ENCODE assay signal across 1 cellular context in genomic region chr6:3382399-3383279, GRCh38.
TF ChIP-seq lines count a peak whose summit lies in the region.

No MANE protein-coding gene starts in this region.

TF ChIP-seq in HepG2, 621 proteins besides CTCF, POLR2A, EP300 and RAD21 (continued from another document and continues in another):
- TF ChIP-seq, protein P1, sequence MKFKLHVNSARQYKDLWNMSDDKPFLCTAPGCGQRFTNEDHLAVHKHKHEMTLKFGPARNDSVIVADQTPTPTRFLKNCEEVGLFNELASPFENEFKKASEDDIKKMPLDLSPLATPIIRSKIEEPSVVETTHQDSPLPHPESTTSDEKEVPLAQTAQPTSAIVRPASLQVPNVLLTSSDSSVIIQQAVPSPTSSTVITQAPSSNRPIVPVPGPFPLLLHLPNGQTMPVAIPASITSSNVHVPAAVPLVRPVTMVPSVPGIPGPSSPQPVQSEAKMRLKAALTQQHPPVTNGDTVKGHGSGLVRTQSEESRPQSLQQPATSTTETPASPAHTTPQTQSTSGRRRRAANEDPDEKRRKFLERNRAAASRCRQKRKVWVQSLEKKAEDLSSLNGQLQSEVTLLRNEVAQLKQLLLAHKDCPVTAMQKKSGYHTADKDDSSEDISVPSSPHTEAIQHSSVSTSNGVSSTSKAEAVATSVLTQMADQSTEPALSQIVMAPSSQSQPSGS (CRISPR knock-in tag; IDR thresholded peaks at IDR 0.05) = peak; percentile 44; the same call in 1 of the 2 replicates
- peak; percentile 9 for TF ChIP-seq PHF5A (CRISPR knock-in tag; IDR thresholded peaks at IDR 0.05; ENCODE audit: low read depth, unreplicated experiment)
- TF ChIP-seq NCOR1 (IDR thresholded peaks at IDR 0.05; ENCODE audit: borderline replicate concordance, low read length) = peak; percentile 48; the same call in 1 of the 2 replicates
- TF ChIP-seq ZFP37 (CRISPR knock-in tag; IDR thresholded peaks at IDR 0.05; ENCODE audit: borderline replicate concordance) = no peak
- TF ChIP-seq GLI4 (CRISPR knock-in tag; IDR thresholded peaks at IDR 0.05; ENCODE audit: borderline replicate concordance) = no peak
- TF ChIP-seq, protein P2, sequence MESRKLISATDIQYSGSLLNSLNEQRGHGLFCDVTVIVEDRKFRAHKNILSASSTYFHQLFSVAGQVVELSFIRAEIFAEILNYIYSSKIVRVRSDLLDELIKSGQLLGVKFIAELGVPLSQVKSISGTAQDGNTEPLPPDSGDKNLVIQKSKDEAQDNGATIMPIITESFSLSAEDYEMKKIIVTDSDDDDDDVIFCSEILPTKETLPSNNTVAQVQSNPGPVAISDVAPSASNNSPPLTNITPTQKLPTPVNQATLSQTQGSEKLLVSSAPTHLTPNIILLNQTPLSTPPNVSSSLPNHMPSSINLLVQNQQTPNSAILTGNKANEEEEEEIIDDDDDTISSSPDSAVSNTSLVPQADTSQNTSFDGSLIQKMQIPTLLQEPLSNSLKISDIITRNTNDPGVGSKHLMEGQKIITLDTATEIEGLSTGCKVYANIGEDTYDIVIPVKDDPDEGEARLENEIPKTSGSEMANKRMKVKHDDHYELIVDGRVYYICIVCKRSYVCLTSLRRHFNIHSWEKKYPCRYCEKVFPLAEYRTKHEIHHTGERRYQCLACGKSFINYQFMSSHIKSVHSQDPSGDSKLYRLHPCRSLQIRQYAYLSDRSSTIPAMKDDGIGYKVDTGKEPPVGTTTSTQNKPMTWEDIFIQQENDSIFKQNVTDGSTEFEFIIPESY (CRISPR knock-in tag; IDR thresholded peaks at IDR 0.05) = peak; percentile 70
- TF ChIP-seq ZBTB38 (CRISPR knock-in tag; IDR thresholded peaks at IDR 0.05) = no peak
- no peak for TF ChIP-seq RFXAP (CRISPR knock-in tag; IDR thresholded peaks at IDR 0.05; ENCODE audit: borderline replicate concordance)
- TF ChIP-seq, protein P3, sequence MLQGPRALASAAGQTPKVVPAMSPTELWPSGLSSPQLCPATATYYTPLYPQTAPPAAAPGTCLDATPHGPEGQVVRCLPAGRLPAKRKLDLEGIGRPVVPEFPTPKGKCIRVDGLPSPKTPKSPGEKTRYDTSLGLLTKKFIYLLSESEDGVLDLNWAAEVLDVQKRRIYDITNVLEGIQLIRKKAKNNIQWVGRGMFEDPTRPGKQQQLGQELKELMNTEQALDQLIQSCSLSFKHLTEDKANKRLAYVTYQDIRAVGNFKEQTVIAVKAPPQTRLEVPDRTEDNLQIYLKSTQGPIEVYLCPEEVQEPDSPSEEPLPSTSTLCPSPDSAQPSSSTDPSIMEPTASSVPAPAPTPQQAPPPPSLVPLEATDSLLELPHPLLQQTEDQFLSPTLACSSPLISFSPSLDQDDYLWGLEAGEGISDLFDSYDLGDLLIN (CRISPR knock-in tag; IDR thresholded peaks at IDR 0.05; ENCODE audit: borderline replicate concordance) = no peak
- no peak for TF ChIP-seq BORCS8-MEF2B (CRISPR knock-in tag; IDR thresholded peaks at IDR 0.05)
- 0 out of 2 replicates have a peak, but pooled peaks have one; percentile 37 for TF ChIP-seq CSRNP1 (CRISPR knock-in tag; IDR thresholded peaks at IDR 0.05)
- peak; percentile 83; the same call in 1 of the 2 replicates for TF ChIP-seq SSRP1 (CRISPR knock-in tag; IDR thresholded peaks at IDR 0.05)
- TF ChIP-seq, protein P4, sequence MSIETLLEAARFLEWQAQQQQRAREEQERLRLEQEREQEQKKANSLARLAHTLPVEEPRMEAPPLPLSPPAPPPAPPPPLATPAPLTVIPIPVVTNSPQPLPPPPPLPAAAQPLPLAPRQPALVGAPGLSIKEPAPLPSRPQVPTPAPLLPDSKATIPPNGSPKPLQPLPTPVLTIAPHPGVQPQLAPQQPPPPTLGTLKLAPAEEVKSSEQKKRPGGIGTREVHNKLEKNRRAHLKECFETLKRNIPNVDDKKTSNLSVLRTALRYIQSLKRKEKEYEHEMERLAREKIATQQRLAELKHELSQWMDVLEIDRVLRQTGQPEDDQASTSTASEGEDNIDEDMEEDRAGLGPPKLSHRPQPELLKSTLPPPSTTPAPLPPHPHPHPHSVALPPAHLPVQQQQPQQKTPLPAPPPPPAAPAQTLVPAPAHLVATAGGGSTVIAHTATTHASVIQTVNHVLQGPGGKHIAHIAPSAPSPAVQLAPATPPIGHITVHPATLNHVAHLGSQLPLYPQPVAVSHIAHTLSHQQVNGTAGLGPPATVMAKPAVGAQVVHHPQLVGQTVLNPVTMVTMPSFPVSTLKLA (IDR thresholded peaks at IDR 0.05) = no peak
- TF ChIP-seq U2AF1 (optimal IDR thresholded peaks at IDR 0.05; ENCODE audit: low read depth, low read length) = no peak
- TF ChIP-seq ZNF274 (CRISPR knock-in tag; IDR thresholded peaks at IDR 0.05) = no peak
- TF ChIP-seq KDM5B (CRISPR knock-in tag; IDR thresholded peaks at IDR 0.05; ENCODE audit: borderline replicate concordance) = no peak
- no peak for TF ChIP-seq MYNN (CRISPR knock-in tag; IDR thresholded peaks at IDR 0.05; ENCODE audit: low read depth)
- TF ChIP-seq, protein P5, sequence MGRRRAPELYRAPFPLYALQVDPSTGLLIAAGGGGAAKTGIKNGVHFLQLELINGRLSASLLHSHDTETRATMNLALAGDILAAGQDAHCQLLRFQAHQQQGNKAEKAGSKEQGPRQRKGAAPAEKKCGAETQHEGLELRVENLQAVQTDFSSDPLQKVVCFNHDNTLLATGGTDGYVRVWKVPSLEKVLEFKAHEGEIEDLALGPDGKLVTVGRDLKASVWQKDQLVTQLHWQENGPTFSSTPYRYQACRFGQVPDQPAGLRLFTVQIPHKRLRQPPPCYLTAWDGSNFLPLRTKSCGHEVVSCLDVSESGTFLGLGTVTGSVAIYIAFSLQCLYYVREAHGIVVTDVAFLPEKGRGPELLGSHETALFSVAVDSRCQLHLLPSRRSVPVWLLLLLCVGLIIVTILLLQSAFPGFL (CRISPR knock-in tag; IDR thresholded peaks at IDR 0.05) = no peak
- TF ChIP-seq ZNF775 (CRISPR knock-in tag; IDR thresholded peaks at IDR 0.05; ENCODE audit: borderline replicate concordance) = no peak
- peak; percentile 89 for TF ChIP-seq NFIC (IDR thresholded peaks at IDR 0.05; ENCODE audit: low read length)
- no peak for TF ChIP-seq MTERF4 (CRISPR knock-in tag; IDR thresholded peaks at IDR 0.05)
- no peak for TF ChIP-seq FOXJ3 (CRISPR knock-in tag; IDR thresholded peaks at IDR 0.05; ENCODE audit: borderline replicate concordance)
- no peak for TF ChIP-seq LCORL (IDR thresholded peaks at IDR 0.05)
- peak; percentile 13; the same call in 1 of the 2 replicates for TF ChIP-seq LCORL (CRISPR knock-in tag; IDR thresholded peaks at IDR 0.05)
- no peak for TF ChIP-seq NBN (conservative IDR thresholded peaks at IDR 0.05)
- TF ChIP-seq FOXK1 (CRISPR knock-in tag; IDR thresholded peaks at IDR 0.05; ENCODE audit: borderline replicate concordance, low read depth) = peak; percentile 83; the same call in 1 of the 2 replicates
- TF ChIP-seq JARID2 (CRISPR knock-in tag; IDR thresholded peaks at IDR 0.05; ENCODE audit: insufficient replicate concordance) = no peak
- TF ChIP-seq, protein P6, sequence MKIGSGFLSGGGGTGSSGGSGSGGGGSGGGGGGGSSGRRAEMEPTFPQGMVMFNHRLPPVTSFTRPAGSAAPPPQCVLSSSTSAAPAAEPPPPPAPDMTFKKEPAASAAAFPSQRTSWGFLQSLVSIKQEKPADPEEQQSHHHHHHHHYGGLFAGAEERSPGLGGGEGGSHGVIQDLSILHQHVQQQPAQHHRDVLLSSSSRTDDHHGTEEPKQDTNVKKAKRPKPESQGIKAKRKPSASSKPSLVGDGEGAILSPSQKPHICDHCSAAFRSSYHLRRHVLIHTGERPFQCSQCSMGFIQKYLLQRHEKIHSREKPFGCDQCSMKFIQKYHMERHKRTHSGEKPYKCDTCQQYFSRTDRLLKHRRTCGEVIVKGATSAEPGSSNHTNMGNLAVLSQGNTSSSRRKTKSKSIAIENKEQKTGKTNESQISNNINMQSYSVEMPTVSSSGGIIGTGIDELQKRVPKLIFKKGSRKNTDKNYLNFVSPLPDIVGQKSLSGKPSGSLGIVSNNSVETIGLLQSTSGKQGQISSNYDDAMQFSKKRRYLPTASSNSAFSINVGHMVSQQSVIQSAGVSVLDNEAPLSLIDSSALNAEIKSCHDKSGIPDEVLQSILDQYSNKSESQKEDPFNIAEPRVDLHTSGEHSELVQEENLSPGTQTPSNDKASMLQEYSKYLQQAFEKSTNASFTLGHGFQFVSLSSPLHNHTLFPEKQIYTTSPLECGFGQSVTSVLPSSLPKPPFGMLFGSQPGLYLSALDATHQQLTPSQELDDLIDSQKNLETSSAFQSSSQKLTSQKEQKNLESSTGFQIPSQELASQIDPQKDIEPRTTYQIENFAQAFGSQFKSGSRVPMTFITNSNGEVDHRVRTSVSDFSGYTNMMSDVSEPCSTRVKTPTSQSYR (CRISPR knock-in tag; IDR thresholded peaks at IDR 0.05; ENCODE audit: borderline replicate concordance) = no peak
- TF ChIP-seq FOXM1 (CRISPR knock-in tag; IDR thresholded peaks at IDR 0.05) = no peak
- no peak for TF ChIP-seq MXD3 (CRISPR knock-in tag; IDR thresholded peaks at IDR 0.05)
- TF ChIP-seq SIN3B (IDR thresholded peaks at IDR 0.05; ENCODE audit: low read length) = no peak
- TF ChIP-seq, protein P7, sequence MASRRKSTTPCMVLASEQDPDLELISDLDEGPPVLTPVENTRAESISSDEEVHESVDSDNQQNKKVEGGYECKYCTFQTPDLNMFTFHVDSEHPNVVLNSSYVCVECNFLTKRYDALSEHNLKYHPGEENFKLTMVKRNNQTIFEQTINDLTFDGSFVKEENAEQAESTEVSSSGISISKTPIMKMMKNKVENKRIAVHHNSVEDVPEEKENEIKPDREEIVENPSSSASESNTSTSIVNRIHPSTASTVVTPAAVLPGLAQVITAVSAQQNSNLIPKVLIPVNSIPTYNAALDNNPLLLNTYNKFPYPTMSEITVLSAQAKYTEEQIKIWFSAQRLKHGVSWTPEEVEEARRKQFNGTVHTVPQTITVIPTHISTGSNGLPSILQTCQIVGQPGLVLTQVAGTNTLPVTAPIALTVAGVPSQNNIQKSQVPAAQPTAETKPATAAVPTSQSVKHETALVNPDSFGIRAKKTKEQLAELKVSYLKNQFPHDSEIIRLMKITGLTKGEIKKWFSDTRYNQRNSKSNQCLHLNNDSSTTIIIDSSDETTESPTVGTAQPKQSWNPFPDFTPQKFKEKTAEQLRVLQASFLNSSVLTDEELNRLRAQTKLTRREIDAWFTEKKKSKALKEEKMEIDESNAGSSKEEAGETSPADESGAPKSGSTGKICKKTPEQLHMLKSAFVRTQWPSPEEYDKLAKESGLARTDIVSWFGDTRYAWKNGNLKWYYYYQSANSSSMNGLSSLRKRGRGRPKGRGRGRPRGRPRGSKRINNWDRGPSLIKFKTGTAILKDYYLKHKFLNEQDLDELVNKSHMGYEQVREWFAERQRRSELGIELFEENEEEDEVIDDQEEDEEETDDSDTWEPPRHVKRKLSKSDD (CRISPR knock-in tag; IDR thresholded peaks at IDR 0.05; ENCODE audit: low read depth) = no peak
- TF ChIP-seq, protein P8, sequence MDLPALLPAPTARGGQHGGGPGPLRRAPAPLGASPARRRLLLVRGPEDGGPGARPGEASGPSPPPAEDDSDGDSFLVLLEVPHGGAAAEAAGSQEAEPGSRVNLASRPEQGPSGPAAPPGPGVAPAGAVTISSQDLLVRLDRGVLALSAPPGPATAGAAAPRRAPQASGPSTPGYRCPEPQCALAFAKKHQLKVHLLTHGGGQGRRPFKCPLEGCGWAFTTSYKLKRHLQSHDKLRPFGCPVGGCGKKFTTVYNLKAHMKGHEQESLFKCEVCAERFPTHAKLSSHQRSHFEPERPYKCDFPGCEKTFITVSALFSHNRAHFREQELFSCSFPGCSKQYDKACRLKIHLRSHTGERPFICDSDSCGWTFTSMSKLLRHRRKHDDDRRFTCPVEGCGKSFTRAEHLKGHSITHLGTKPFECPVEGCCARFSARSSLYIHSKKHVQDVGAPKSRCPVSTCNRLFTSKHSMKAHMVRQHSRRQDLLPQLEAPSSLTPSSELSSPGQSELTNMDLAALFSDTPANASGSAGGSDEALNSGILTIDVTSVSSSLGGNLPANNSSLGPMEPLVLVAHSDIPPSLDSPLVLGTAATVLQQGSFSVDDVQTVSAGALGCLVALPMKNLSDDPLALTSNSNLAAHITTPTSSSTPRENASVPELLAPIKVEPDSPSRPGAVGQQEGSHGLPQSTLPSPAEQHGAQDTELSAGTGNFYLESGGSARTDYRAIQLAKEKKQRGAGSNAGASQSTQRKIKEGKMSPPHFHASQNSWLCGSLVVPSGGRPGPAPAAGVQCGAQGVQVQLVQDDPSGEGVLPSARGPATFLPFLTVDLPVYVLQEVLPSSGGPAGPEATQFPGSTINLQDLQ (CRISPR knock-in tag; IDR thresholded peaks at IDR 0.05) = no peak
- TF ChIP-seq IRF2 (CRISPR knock-in tag; IDR thresholded peaks at IDR 0.05) = peak; percentile 64
- TF ChIP-seq GABPA (IDR thresholded peaks at IDR 0.05; ENCODE audit: low read depth, low read length) = no peak
- no peak for TF ChIP-seq GABPA (CRISPR knock-in tag; IDR thresholded peaks at IDR 0.05; ENCODE audit: low read depth)
- no peak for TF ChIP-seq TIGD3 (CRISPR knock-in tag; IDR thresholded peaks at IDR 0.05; ENCODE audit: borderline replicate concordance)
- no peak for TF ChIP-seq CCDC6 (CRISPR knock-in tag; IDR thresholded peaks at IDR 0.05)
- TF ChIP-seq SP4 (CRISPR knock-in tag; IDR thresholded peaks at IDR 0.05) = no peak
